In the genomic region with DNA sequence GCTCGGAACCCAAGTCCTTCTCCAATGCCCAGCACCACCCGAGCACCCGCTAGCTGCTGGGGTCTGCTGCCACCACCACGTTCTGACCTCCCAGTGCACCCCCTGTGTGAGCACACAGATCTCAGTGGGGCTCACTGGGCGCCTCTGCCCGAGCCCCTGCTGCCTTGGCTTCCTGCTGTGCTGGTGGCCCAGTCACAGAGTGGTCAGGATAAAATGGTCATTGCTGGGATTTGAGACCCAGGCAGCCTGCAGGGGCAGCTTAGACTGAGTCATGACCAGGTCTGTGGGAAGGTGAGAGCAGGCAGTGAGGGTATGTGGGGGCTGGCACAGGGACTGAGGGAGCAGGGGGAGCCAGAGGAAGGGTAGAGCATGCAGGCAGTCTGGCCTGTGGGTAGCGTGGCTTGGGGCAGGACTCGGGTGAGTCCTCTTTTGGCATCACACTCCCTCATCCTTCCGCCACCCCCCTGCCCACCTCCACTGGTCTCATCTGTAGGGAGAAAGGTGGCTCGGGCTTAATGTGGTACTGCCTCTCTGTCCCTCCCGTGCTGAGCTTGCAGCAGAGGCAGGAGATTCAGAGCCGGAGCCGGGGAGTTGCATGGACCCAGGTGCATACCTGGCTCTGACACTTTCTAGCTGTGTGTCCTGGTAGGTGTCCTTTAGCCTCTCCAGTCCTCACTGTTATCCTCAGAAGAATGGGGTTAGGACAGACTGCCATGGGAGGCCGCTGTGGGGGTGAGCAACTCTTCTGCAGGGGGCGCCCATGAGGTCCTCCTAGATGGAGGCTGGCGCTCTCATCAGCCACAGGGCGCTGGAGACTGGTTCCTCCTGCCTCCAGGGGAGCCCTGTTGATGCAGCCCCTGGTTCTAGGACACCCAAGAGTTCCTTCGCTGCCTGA, we compare ENCODE assay signal across 1 cellular context.
TF ChIP-seq lines count a peak whose summit lies in the region.

No MANE protein-coding gene starts in this region.

TF ChIP-seq in GM12878, 131 proteins besides CTCF, POLR2A, EP300 and RAD21:
- TF ChIP-seq POU2F2 (IDR thresholded peaks at IDR 0.05; ENCODE audit: borderline replicate concordance, low read depth, low read length) (no peak), ZBTB33 (IDR thresholded peaks at IDR 0.05) (peak; percentile 92)
